In genomic region chr14:77409131-77409533, GRCh38 we compare ENCODE assay signal across 11 cellular contexts. TPM values are rescaled to one million over a fixed set of nuclear protein-coding genes. Genes with fewer than 3 reads are reported as not detected.
A peak's percentile ranks its signal among the peaks of the same experiment; 100 is the strongest.
DNase-seq lines count a peak whose midpoint lies in the region; ATAC-seq, FAIRE-seq and TF ChIP-seq lines count a peak whose summit lies in the region.
"Had no signal": no experiment of that assay in that cellular context is flagged by ENCODE, and none has a peak within 500 bp of the region (broad histone marks: within the 10 kb centered on the region; RNA-seq: fewer than 3 reads in every experiment).

No MANE protein-coding gene starts in this region.

- H3K79me2 ChIP-seq in OCI-LY3 (ENCODE audit: low read length) (no peaks in the 10 kb centered on the region), fibroblast of lung (ENCODE audit: control insufficient read depth, insufficient read depth, low read length) (no peaks in the 10 kb centered on the region)

- CTCF ChIA-PET in A549 (lab: Yijun Ruan, JAX): interaction anchor here (0.7 to 2.3 kb wide), 9 partner anchors 10 to 259 kb away, joined by 3 to 10 read pairs (median 4); no protein-coding TSS in a partner anchor

- no peaks in the 10 kb centered on the region for H4K20me1 ChIP-seq in OCI-LY3 (ENCODE audit: insufficient read depth, low read length)
- H4K20me1 ChIP-seq in fibroblast of lung (ENCODE audit: control insufficient read depth, extremely low read depth, insufficient read depth, low read length): no peaks in the 10 kb centered on the region

- H3K36me3 ChIP-seq in OCI-LY3 (replicated peaks; ENCODE audit: low read depth, low read length): no peaks in the 10 kb centered on the region
- H3K36me3 ChIP-seq in fibroblast of lung (ENCODE audit: control insufficient read depth, insufficient read depth, low read length): no peaks in the 10 kb centered on the region

- TF ChIP-seq EP300 in A549 (IDR thresholded peaks at IDR 0.05): no peak

- peak in 1 of 2 experiments; percentile 64 for DNase-seq in A549 (ENCODE audit: low read depth in 1 of 2, low spot score in 1 of 2)
- peak; percentile 51 for DNase-seq in GM12865 (ENCODE audit: low read depth)
- DNase-seq in fibroblast of lung (ENCODE audit: low read depth in 2 of 2): peak; percentile 4 to 11
- no peak for DNase-seq in amniotic stem cell (lab: John Stamatoyannopoulos, UW)
- DNase-seq in activated CD4-positive, CD25-positive, alpha-beta regulatory T cell treated with anti-CD3 and anti-CD28 coated beads, Interleukin-2, amount 50 U/mL, for 72 hours: no peak
- DNase-seq: stimulated activated CD4-positive, alpha-beta T cell treated with anti-CD3 and anti-CD28 coated beads, Interleukin-2, amount 100 ng/mL, for 24 hours; T-helper 1 cell had no signal

- ATAC-seq in A549 (peak; percentile 71 to 93; a peak in 5 of 6 replicates), HG02870 (IDR thresholded peaks at IDR 0.05; ENCODE audit: unreplicated experiment) (no peak), GM19023 (IDR thresholded peaks at IDR 0.05; ENCODE audit: unreplicated experiment) (no peak)

- H3K4me2 ChIP-seq in A549 (no peak overlapping the region), OCI-LY3 (ENCODE audit: low read length) (peak overlapping the region; percentile 27; the same call in 1 of the 2 replicates), fibroblast of lung (ENCODE audit: extremely low read depth, insufficient read depth, low read length) (no peak overlapping the region)

- peak; percentile 45 for TF ChIP-seq CTCF in A549 (IDR thresholded peaks at IDR 0.05)
- peak; percentile 39 for TF ChIP-seq CTCF in GM12865 (IDR thresholded peaks at IDR 0.05; ENCODE audit: insufficient read depth, low read depth, low read length, missing control alignments)
- peak; percentile 39; the same call in 1 of the 2 replicates for TF ChIP-seq CTCF in OCI-LY3 (IDR thresholded peaks at IDR 0.05; ENCODE audit: low read depth, low read length)
- TF ChIP-seq CTCF in fibroblast of lung (conservative IDR thresholded peaks at IDR 0.05 in 1 of 2, IDR thresholded peaks at IDR 0.05 in 1 of 2; ENCODE audit: low read depth in 1 of 2, low read length in 2 of 2): peak in 1 of 2 donors; percentile 22

- H3K4me3 ChIP-seq in A549 (no peak overlapping the region), GM12865 (ENCODE audit: low read depth, low read length) (no peak overlapping the region), OCI-LY3 (ENCODE audit: low read length) (no peak overlapping the region), fibroblast of lung (replicated peaks in 1 of 4; ENCODE audit: control extremely low read depth in 1 of 4, insufficient read depth in 1 of 4, low read depth in 3 of 4, low read length in 4 of 4) (no peak overlapping the region)

- H3K9ac ChIP-seq in OCI-LY3 (ENCODE audit: low read length) (no peak overlapping the region), fibroblast of lung (ENCODE audit: insufficient read depth, low read length) (no peak overlapping the region)

- H3K4me1 ChIP-seq in A549 (no peaks in the 10 kb centered on the region), OCI-LY3 (ENCODE audit: low read length) (peaks cover 3% of the 10 kb centered on the region; the same call in 1 of the 2 replicates), fibroblast of lung (ENCODE audit: control insufficient read depth, extremely low read depth, insufficient read depth, low read length) (no peaks in the 10 kb centered on the region)

- WGBS in A549 (ENCODE audit: missing lambda C conversion rate): 23% methylated on average over 3 of the region's 3 CpGs

- peak in 1 of 2 experiments; percentile 27; a peak in 2 of 5 replicates for TF ChIP-seq RAD21 in A549 (conservative IDR thresholded peaks at IDR 0.05 in 1 of 2, IDR thresholded peaks at IDR 0.05 in 1 of 2)

- peak overlapping the region; percentile 56; the same call in 1 of the 2 replicates for H2AFZ ChIP-seq in OCI-LY3 (ENCODE audit: low read depth, low read length)
- no peak overlapping the region for H2AFZ ChIP-seq in fibroblast of lung (ENCODE audit: low read length)

- H3K27ac ChIP-seq in A549: no peak overlapping the region
- H3K27ac ChIP-seq in OCI-LY3 (ENCODE audit: low read length): no peak overlapping the region
- H3K27ac ChIP-seq in fibroblast of lung (ENCODE audit: insufficient read depth, low read length): no peak overlapping the region

- no peak for TF ChIP-seq POLR2A in A549 (IDR thresholded peaks at IDR 0.05; ENCODE audit: low read length)

- H3K9me3 ChIP-seq in A549 (no peaks in the 10 kb centered on the region), OCI-LY3 (ENCODE audit: insufficient read depth, low read length) (no peaks in the 10 kb centered on the region), fibroblast of lung (ENCODE audit: control insufficient read depth, insufficient read depth, low read depth, low read length) (no peaks in the 10 kb centered on the region)

- H3K27me3 ChIP-seq in OCI-LY3 (ENCODE audit: low read depth, low read length) (no peaks in the 10 kb centered on the region), fibroblast of lung (ENCODE audit: control insufficient read depth, insufficient read depth, low read length) (no peaks in the 10 kb centered on the region)

- FAIRE-seq in A549 (lab: Jason Lieb, UNC): peak; percentile 18
- FAIRE-seq: islet of Langerhans had no signal

- POLR2A ChIA-PET in A549 (lab: Yijun Ruan, JAX): no interaction called here

TF ChIP-seq in A549, 52 proteins besides CTCF, POLR2A, EP300 and RAD21:
- TF ChIP-seq MAFK (IDR thresholded peaks at IDR 0.05; ENCODE audit: partially characterized antibody) (no peak), SMC3 (IDR thresholded peaks at IDR 0.05) (peak; percentile 40)

RNA-seq across cellular contexts. Expression of gene NOXRED1, which starts 14.2 kb away (rescaled TPM):
- 0.34 and 0.45 TPM in 2 replicates for polyA plus RNA-seq in A549 (2011; rRNA removed)
- polyA plus RNA-seq in A549 (2012; cell fraction: cytosol; rRNA removed): 0.08 and 0.09 TPM in 2 replicates
- polyA plus RNA-seq in A549 (2012; cell fraction: nucleus; rRNA removed): 0.14 and 0.23 TPM in 2 replicates
- polyA plus RNA-seq in A549 (2017; fragmentation: RNase III; extraction: RNeasy Plus Mini Kit Qiagen cat#74134 plus additional on column Dnase treatment): 0.16 to 0.22 TPM (median 0.18 TPM) in 3 replicates
- 0.34 and 0.70 TPM in 2 replicates for polyA minus RNA-seq in A549 (2011; rRNA and poly(A)+ RNA removed)
- 0.26 and 0.83 TPM in 2 replicates for total RNA-seq in fibroblast of lung
- 0.05 and 0.14 TPM in 2 replicates for polyA plus RNA-seq in fibroblast of lung
- 0.09 and 0.13 TPM in 2 replicates for polyA plus RNA-seq in fibroblast of lung (2012)
- polyA minus RNA-seq in fibroblast of lung (ENCODE audit: low replicate concordance): not detected in 2 replicates

RNA-seq across cellular contexts. Expression of gene SAMD15, which starts 32.0 kb away (rescaled TPM):
- 2.0 and 2.7 TPM in 2 replicates for polyA plus RNA-seq in A549 (2011; rRNA removed)
- polyA plus RNA-seq in A549 (2012; cell fraction: cytosol; rRNA removed): 0.58 and 0.75 TPM in 2 replicates
- polyA plus RNA-seq in A549 (2012; cell fraction: nucleus; rRNA removed): 0.13 and 0.40 TPM in 2 replicates
- 2.1 to 2.5 TPM (median 2.2 TPM) in 3 replicates for polyA plus RNA-seq in A549 (2017; fragmentation: RNase III; extraction: RNeasy Plus Mini Kit Qiagen cat#74134 plus additional on column Dnase treatment)
- 0.95 and 1.4 TPM in 2 replicates for polyA minus RNA-seq in A549 (2011; rRNA and poly(A)+ RNA removed)
- 0.33 and 0.77 TPM in 2 replicates for total RNA-seq in fibroblast of lung
- 0.69 and 1.1 TPM in 2 replicates for polyA plus RNA-seq in fibroblast of lung
- 0.31 and 0.70 TPM in 2 replicates for polyA plus RNA-seq in fibroblast of lung (2012)
- polyA minus RNA-seq in fibroblast of lung (ENCODE audit: low replicate concordance): 0.19 TPM in 1 of 2 replicates, not detected in the other

RNA-seq across cellular contexts. Expression of gene TMED8, which starts 32.2 kb away (rescaled TPM):
- polyA plus RNA-seq in A549 (2011; rRNA removed) (11.7 and 13.9 TPM in 2 replicates), A549 (2017; fragmentation: RNase III; extraction: RNeasy Plus Mini Kit Qiagen cat#74134 plus additional on column Dnase treatment) (8.1 to 8.8 TPM (median 8.8 TPM) in 3 replicates), fibroblast of lung (5.1 and 7.0 TPM in 2 replicates)
- polyA plus RNA-seq in A549 (2012; cell fraction: cytosol; rRNA removed): 2.7 and 3.2 TPM in 2 replicates
- polyA plus RNA-seq in A549 (2012; cell fraction: nucleus; rRNA removed): 2.2 and 3.2 TPM in 2 replicates
- 12.8 and 13.6 TPM in 2 replicates for polyA minus RNA-seq in A549 (2011; rRNA and poly(A)+ RNA removed)
- total RNA-seq in fibroblast of lung: 7.4 TPM in 2 replicates
- 3.2 and 4.3 TPM in 2 replicates for polyA plus RNA-seq in fibroblast of lung (2012)
- 5.5 and 7.1 TPM in 2 replicates for polyA minus RNA-seq in fibroblast of lung (ENCODE audit: low replicate concordance)

RNA-seq across cellular contexts. Expression of gene VIPAS39, which starts 48.3 kb away (rescaled TPM):
- polyA plus RNA-seq in A549 (2011; rRNA removed) (35.8 and 38.0 TPM in 2 replicates), A549 (2017; fragmentation: RNase III; extraction: RNeasy Plus Mini Kit Qiagen cat#74134 plus additional on column Dnase treatment) (14.9 to 15.3 TPM (median 14.9 TPM) in 3 replicates), fibroblast of lung (25.4 and 28.1 TPM in 2 replicates)
- 10.8 and 12.0 TPM in 2 replicates for polyA plus RNA-seq in A549 (2012; cell fraction: cytosol; rRNA removed)
- 8.8 and 12.4 TPM in 2 replicates for polyA plus RNA-seq in A549 (2012; cell fraction: nucleus; rRNA removed)
- polyA minus RNA-seq in A549 (2011; rRNA and poly(A)+ RNA removed): 23.9 and 31.2 TPM in 2 replicates
- total RNA-seq in fibroblast of lung: 26.7 and 28.2 TPM in 2 replicates
- 14.1 and 16.1 TPM in 2 replicates for polyA plus RNA-seq in fibroblast of lung (2012)
- 26.8 and 28.6 TPM in 2 replicates for polyA minus RNA-seq in fibroblast of lung (ENCODE audit: low replicate concordance)

RNA-seq across cellular contexts. Expression of gene AHSA1, which starts 48.8 kb away (rescaled TPM):
- polyA plus RNA-seq in A549 (2011; rRNA removed) (289 and 299 TPM in 2 replicates), A549 (2017; fragmentation: RNase III; extraction: RNeasy Plus Mini Kit Qiagen cat#74134 plus additional on column Dnase treatment) (307 to 334 TPM (median 308 TPM) in 3 replicates), fibroblast of lung (187 and 189 TPM in 2 replicates)
- polyA plus RNA-seq in A549 (2012; cell fraction: cytosol; rRNA removed): 371 and 423 TPM in 2 replicates
- polyA plus RNA-seq in A549 (2012; cell fraction: nucleus; rRNA removed): 148 and 217 TPM in 2 replicates
- polyA minus RNA-seq in A549 (2011; rRNA and poly(A)+ RNA removed): 166 and 203 TPM in 2 replicates
- total RNA-seq in fibroblast of lung: 60.3 and 71.1 TPM in 2 replicates
- 94.4 and 113 TPM in 2 replicates for polyA plus RNA-seq in fibroblast of lung (2012)
- 59.5 and 73.9 TPM in 2 replicates for polyA minus RNA-seq in fibroblast of lung (ENCODE audit: low replicate concordance)

Comparison
In these comparisons a context has a peak if more than half of its experiments do, and no peak if none do; other contexts are left out.
1. ATAC-seq: peak in A549 (2 of 2); none in HG02870 (single experiment) and GM19023 (single experiment).
2. DNase-seq: peak in GM12865 (single experiment) and fibroblast of lung (2 of 2); none in amniotic stem cell (single experiment) and activated CD4-positive, CD25-positive, alpha-beta regulatory T cell treated with anti-CD3 and anti-CD28 coated beads, Interleukin-2, amount 50 U/mL, for 72 hours (single experiment).